ENCODE assay signal across 12 cellular contexts in the genomic region with DNA sequence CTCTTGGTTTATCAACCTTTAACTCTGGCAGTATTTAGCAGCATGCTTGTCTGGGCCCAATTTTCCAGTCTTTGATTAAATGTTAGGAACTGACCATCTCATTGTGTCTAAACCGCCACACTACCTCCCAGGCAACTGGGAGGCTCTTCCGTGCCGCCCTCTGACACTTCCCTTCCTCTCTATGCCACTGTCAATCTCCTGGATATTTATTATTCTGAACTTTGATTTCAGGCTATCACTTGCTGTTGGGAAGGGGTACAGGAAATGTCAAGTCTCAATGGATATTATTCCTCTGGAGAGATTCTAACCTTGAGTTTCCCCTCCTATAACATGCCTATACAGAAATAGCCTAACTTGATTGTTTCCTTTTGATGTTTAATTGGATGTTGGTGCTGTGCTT.
"Had no signal": no experiment of that assay in that cellular context is flagged by ENCODE, and none has a peak within 500 bp of the region (broad histone marks: within the 10 kb centered on the region; RNA-seq: fewer than 3 reads in every experiment).

No MANE protein-coding gene starts in this region.

- H3K9me3 ChIP-seq: vagina had no signal

- H3K27ac Mint-ChIP-seq: activated naive CD8-positive, alpha-beta T cell treated with anti-CD3 and anti-CD28 coated beads for 36 hours; activated T-helper 1 cell treated with anti-CD3 and anti-CD28 coated beads, Interleukin-12 subunit alpha, Interleukin-12 subunit beta, Interleukin-2, Interleukin-4 antibody, amounts not matched to agents 30 ng/mL and 10 ng/mL and 1 ng/mL, durations not matched to agents 14 hours and 24 hours and 36 hours; natural killer cell treated with Interleukin-12 subunit alpha and Interleukin-12 subunit beta and Interleukin-15 and Interleukin-18, amount 100 ng/mL, for 72 hours; stimulated activated effector memory CD8-positive, alpha-beta T cell treated with anti-CD3 and anti-CD28 coated beads, Interleukin-12 subunit alpha, Interleukin-12 subunit beta, amount 100 ng/mL, for 72 hours; T-helper 2 cell treated with Interferon-gamma antibody and Interleukin-4, amounts not matched to agents 5 μg/mL and 100 μg/mL, for 36 hours had no signal

- H3K4me3 ChIP-seq: vagina had no signal

- H3K27me3 ChIP-seq: vagina had no signal

- H3K4me1 Mint-ChIP-seq: activated naive CD8-positive, alpha-beta T cell treated with anti-CD3 and anti-CD28 coated beads for 36 hours; stimulated activated effector memory CD8-positive, alpha-beta T cell treated with anti-CD3 and anti-CD28 coated beads, Interleukin-12 subunit alpha, Interleukin-12 subunit beta, amount 100 ng/mL, for 72 hours had no signal

- H3K36me3 Mint-ChIP-seq: activated naive CD8-positive, alpha-beta T cell treated with anti-CD3 and anti-CD28 coated beads for 36 hours; natural killer cell treated with Interleukin-12 subunit alpha and Interleukin-12 subunit beta and Interleukin-15 and Interleukin-18, amount 100 ng/mL, for 72 hours; stimulated activated effector memory CD8-positive, alpha-beta T cell treated with anti-CD3 and anti-CD28 coated beads, Interleukin-12 subunit alpha, Interleukin-12 subunit beta, amount 100 ng/mL, for 72 hours had no signal

- ATAC-seq: natural killer cell treated with Interleukin-12 subunit alpha and Interleukin-12 subunit beta and Interleukin-15 and Interleukin-18, amount 100 ng/mL, for 72 hours; sciatic nerve; stimulated activated effector memory CD8-positive, alpha-beta T cell treated with anti-CD3 and anti-CD28 coated beads, Interleukin-12 subunit alpha, Interleukin-12 subunit beta, amount 100 ng/mL, for 72 hours had no signal

- H3K4me3 Mint-ChIP-seq: activated naive CD8-positive, alpha-beta T cell treated with anti-CD3 and anti-CD28 coated beads for 36 hours; activated T-helper 1 cell treated with anti-CD3 and anti-CD28 coated beads, Interleukin-12 subunit alpha, Interleukin-12 subunit beta, Interleukin-2, Interleukin-4 antibody, amounts not matched to agents 30 ng/mL and 10 ng/mL and 1 ng/mL, durations not matched to agents 14 hours and 24 hours and 36 hours; natural killer cell treated with Interleukin-12 subunit alpha and Interleukin-12 subunit beta and Interleukin-15 and Interleukin-18, amount 100 ng/mL, for 72 hours; stimulated activated effector memory CD8-positive, alpha-beta T cell treated with anti-CD3 and anti-CD28 coated beads, Interleukin-12 subunit alpha, Interleukin-12 subunit beta, amount 100 ng/mL, for 72 hours; T-helper 2 cell treated with Interferon-gamma antibody and Interleukin-4, amounts not matched to agents 5 μg/mL and 100 μg/mL, for 36 hours had no signal

- DNase-seq: activated CD4-positive, alpha-beta T cell treated with anti-CD3 and anti-CD28 coated beads, Interleukin-2, amount 50 U/mL, for 1 hour; activated naive CD8-positive, alpha-beta T cell treated with anti-CD3 and anti-CD28 coated beads for 36 hours; amygdala; hypothalamus; occipital lobe; stimulated activated CD4-positive, alpha-beta T cell treated with anti-CD3 and anti-CD28 coated beads, Interleukin-12 subunit alpha, Interleukin-12 subunit beta, amount 100 ng/mL, for 4 hours had no signal

- H3K27ac ChIP-seq: vagina had no signal

- H3K36me3 ChIP-seq: vagina had no signal

- H3K9me3 Mint-ChIP-seq: activated naive CD8-positive, alpha-beta T cell treated with anti-CD3 and anti-CD28 coated beads for 36 hours; activated T-helper 1 cell treated with anti-CD3 and anti-CD28 coated beads, Interleukin-12 subunit alpha, Interleukin-12 subunit beta, Interleukin-2, Interleukin-4 antibody, amounts not matched to agents 30 ng/mL and 10 ng/mL and 1 ng/mL, durations not matched to agents 14 hours and 24 hours and 36 hours; natural killer cell treated with Interleukin-12 subunit alpha and Interleukin-12 subunit beta and Interleukin-15 and Interleukin-18, amount 100 ng/mL, for 72 hours; stimulated activated effector memory CD8-positive, alpha-beta T cell treated with anti-CD3 and anti-CD28 coated beads, Interleukin-12 subunit alpha, Interleukin-12 subunit beta, amount 100 ng/mL, for 72 hours; T-helper 2 cell treated with Interferon-gamma antibody and Interleukin-4, amounts not matched to agents 5 μg/mL and 100 μg/mL, for 36 hours had no signal
